19 cellular contexts compared by ENCODE assay signal in the genomic region with DNA sequence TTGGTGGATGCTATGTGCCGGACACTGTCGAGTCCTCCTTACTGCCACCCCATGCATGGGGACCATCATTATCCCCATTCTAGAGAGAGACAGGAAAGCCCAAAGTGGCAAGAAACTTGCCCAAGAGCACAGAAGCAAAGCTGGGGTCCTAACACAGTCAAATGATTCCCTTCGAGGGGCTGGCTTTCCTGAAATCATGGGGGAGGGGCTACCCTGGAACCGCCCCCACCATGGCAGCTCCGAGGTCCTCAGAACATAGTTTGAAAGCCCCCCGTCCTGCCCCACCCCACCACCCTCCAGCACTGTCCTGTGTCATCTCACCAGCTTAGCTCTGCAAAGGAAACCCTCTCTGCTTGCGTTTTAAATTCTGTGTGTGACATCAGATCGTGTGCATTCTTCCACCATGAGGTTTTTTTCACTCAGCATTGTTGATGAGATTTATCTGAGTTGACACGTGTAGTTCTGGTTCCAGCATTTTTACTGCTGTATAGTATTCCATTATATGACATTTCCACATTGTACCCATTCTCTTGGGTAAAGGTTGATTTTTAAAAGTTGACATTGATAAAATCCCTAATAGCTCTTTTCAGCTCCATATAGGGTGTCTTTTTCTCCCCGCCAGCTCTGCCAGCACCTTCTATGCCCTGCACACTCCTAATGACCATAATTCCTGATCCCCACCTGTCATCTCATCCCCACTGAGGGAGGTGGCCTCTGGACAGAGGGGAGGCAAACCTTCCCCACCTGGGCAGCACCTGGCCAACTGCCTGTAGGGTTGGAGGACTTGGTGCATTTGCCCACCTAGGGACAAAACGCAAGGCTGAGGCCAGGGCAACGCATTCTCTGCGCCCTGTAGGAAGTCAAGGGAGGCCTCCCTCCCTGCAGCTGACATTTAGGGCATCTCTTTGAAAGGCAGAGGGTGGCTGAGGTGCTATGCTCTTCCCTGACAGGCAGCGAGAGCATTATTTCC.
A peak's percentile ranks its signal among the peaks of the same experiment; 100 is the strongest.
DNase-seq lines count a peak whose midpoint lies in the region; ATAC-seq lines count a peak whose summit lies in the region.
"Had no signal": no experiment of that assay in that cellular context is flagged by ENCODE, and none has a peak within 500 bp of the region (broad histone marks: within the 10 kb centered on the region; RNA-seq: fewer than 3 reads in every experiment).

No MANE protein-coding gene starts in this region.

- H3K9ac ChIP-seq in trophoblast cell (ENCODE audit: low read length) = no peak overlapping the region

- H4K12ac ChIP-seq in trophoblast cell (ENCODE audit: low read depth, low read length) = no peak overlapping the region

- no peak overlapping the region for H2BK5ac ChIP-seq in trophoblast cell (ENCODE audit: low read depth, low read length, poor library complexity)

- peak; percentile 23 for DNase-seq in activated CD8-positive, alpha-beta memory T cell treated with anti-CD3 and anti-CD28 coated beads, Interleukin-2, amount 50 U/mL, for 48 hours
- no peak for DNase-seq in activated CD8-positive, alpha-beta memory T cell treated with anti-CD3 and anti-CD28 coated beads, Interleukin-2, amount 50 U/mL, for 4 hours
- DNase-seq in ecto neural progenitor cell (ENCODE audit: low spot score) = peak; percentile 10
- peak; percentile 33 to 74 for DNase-seq in trophoblast cell
- DNase-seq in NCI-H2227 (lab: John Stamatoyannopoulos, UW; ENCODE audit: unreplicated experiment) = no peak
- DNase-seq: Calu3, DMS79 treated with DMSO at 0.1 percent for 48 hours, GF-D8, IMR-90, KG1, MG63, NCI-H1105 treated with DMSO at 0.1 percent for 48 hours, NCI-H2029, NCI-H446 treated with DMSO at 0.1 percent for 48 hours, NCI-H526 treated with DMSO at 0.1 percent for 48 hours, PC-9 had no signal

- no peak overlapping the region for H3K4ac ChIP-seq in trophoblast cell (ENCODE audit: low read depth, low read length)

- no peak overlapping the region for H3K23ac ChIP-seq in trophoblast cell (ENCODE audit: low read length)

- no peak overlapping the region for H3K4me3 ChIP-seq in trophoblast cell (ENCODE audit: low read depth, low read length)
- H3K4me3 ChIP-seq: MG63, PC-9 had no signal

- no peak overlapping the region for H4K91ac ChIP-seq in trophoblast cell (ENCODE audit: low read depth, low read length)

- WGBS in trophoblast cell (ENCODE audit: extremely low coverage, insufficient coverage, insufficient read length) = no CpG with 5 or more reads among the region's 14 CpGs

- no peaks in the 10 kb centered on the region for H3K27me3 ChIP-seq in trophoblast cell (ENCODE audit: insufficient read depth, low read length)
- H3K27me3 ChIP-seq: MG63 had no signal

- H3K79me2 ChIP-seq in trophoblast cell (ENCODE audit: control insufficient read depth, insufficient read depth, low read length, poor library complexity) = no peaks in the 10 kb centered on the region

- no peak overlapping the region for H2AK5ac ChIP-seq in trophoblast cell (ENCODE audit: low read length)

- H4K8ac ChIP-seq in trophoblast cell (ENCODE audit: low read depth, low read length) = no peak overlapping the region

- H3K9me3 ChIP-seq in trophoblast cell (ENCODE audit: insufficient read depth, low read depth, low read length) = peaks cover 5% of the 10 kb centered on the region
- H3K9me3 ChIP-seq: MG63 had no signal

- H3K79me1 ChIP-seq in trophoblast cell (ENCODE audit: low read length) = peaks cover under 1% of the 10 kb centered on the region

- H3K36me3 ChIP-seq in trophoblast cell (ENCODE audit: control insufficient read depth in 1 of 2, insufficient read depth in 2 of 2, low read length in 2 of 2) = no peaks in the 10 kb centered on the region
- H3K36me3 ChIP-seq: MG63 had no signal

- no peak overlapping the region for H2BK12ac ChIP-seq in trophoblast cell (ENCODE audit: low read length)

- peaks cover under 1 to 5% of the 10 kb centered on the region in 2 experiments for H3K4me1 ChIP-seq in trophoblast cell (ENCODE audit: control insufficient read depth in 1 of 2, insufficient read depth in 2 of 2, low read length in 2 of 2)

- H3K18ac ChIP-seq in trophoblast cell (ENCODE audit: low read length) = no peak overlapping the region

- H3K14ac ChIP-seq in trophoblast cell (ENCODE audit: low read length) = no peak overlapping the region

- no peak overlapping the region for H2AFZ ChIP-seq in trophoblast cell (ENCODE audit: insufficient read depth, low read length, poor library complexity)
- H2AFZ ChIP-seq: PC-9 had no signal

- no peak overlapping the region for H3K27ac ChIP-seq in trophoblast cell (ENCODE audit: low read depth, low read length)
- H3K27ac ChIP-seq: PC-9 had no signal

- no peak overlapping the region for H2BK120ac ChIP-seq in trophoblast cell (ENCODE audit: insufficient read depth, low read length, poor library complexity)

- ATAC-seq in GM21825 (IDR thresholded peaks at IDR 0.05; ENCODE audit: unreplicated experiment) = no peak
- no peak for ATAC-seq in HG03108 (IDR thresholded peaks at IDR 0.05; ENCODE audit: unreplicated experiment)
- ATAC-seq: Right ventricle myocardium inferior had no signal

- no peak overlapping the region for H3K4me2 ChIP-seq in trophoblast cell (ENCODE audit: low read length)
- H3K4me2 ChIP-seq: PC-9 had no signal

Comparison
In these comparisons a context has a peak if more than half of its experiments do, and no peak if none do; other contexts are left out.
1. DNase-seq: peak in activated CD8-positive, alpha-beta memory T cell treated with anti-CD3 and anti-CD28 coated beads, Interleukin-2, amount 50 U/mL, for 48 hours (single experiment), ecto neural progenitor cell (single experiment) and trophoblast cell (2 of 2); none in activated CD8-positive, alpha-beta memory T cell treated with anti-CD3 and anti-CD28 coated beads, Interleukin-2, amount 50 U/mL, for 4 hours (single experiment) and NCI-H2227 (single experiment).